Comparison of ENCODE assay signal across 21 cellular contexts in genomic region chr12:25208554-25208953, GRCh38. TPM values are rescaled to one million over a fixed set of nuclear protein-coding genes. Genes with fewer than 3 reads are reported as not detected.
"Had no signal": no experiment of that assay in that cellular context is flagged by ENCODE, and none has a peak within 500 bp of the region (broad histone marks: within the 10 kb centered on the region; RNA-seq: fewer than 3 reads in every experiment).

No MANE protein-coding gene starts in this region.

- H3K4me3 Mint-ChIP-seq: activated T-helper 17 cell treated with anti-CD3 and anti-CD28 coated beads, Interleukin-2, amount 50 U/mL, for 72 hours; central memory CD8-positive, alpha-beta T cell; endodermal cell; naive thymus-derived CD8-positive, alpha-beta T cell had no signal

- H3K27me3 Mint-ChIP-seq: activated T-helper 17 cell treated with anti-CD3 and anti-CD28 coated beads, Interleukin-2, amount 50 U/mL, for 72 hours; central memory CD8-positive, alpha-beta T cell; naive thymus-derived CD8-positive, alpha-beta T cell had no signal

- H3K9me3 Mint-ChIP-seq: activated T-helper 17 cell treated with anti-CD3 and anti-CD28 coated beads, Interleukin-2, amount 50 U/mL, for 72 hours; central memory CD8-positive, alpha-beta T cell; endodermal cell; naive thymus-derived CD8-positive, alpha-beta T cell had no signal

- FAIRE-seq: keratinocyte, urothelium cell line had no signal

- H3K4me1 Mint-ChIP-seq: activated T-helper 17 cell treated with anti-CD3 and anti-CD28 coated beads, Interleukin-2, amount 50 U/mL, for 72 hours had no signal

- H3K9me3 ChIP-seq: ascending aorta, colonic mucosa, left lung, tibial nerve had no signal

- DNase-seq: activated CD4-positive, alpha-beta T cell treated with anti-CD3 and anti-CD28 coated beads, Interleukin-2, amount 50 U/mL, for 48 hours; activated naive CD4-positive, alpha-beta T cell treated with Interleukin-2 at 50 U/mL for 16 hours; colonic mucosa; endodermal cell; foreskin melanocyte; glutamatergic neuron; hypothalamus; left lung; naive thymus-derived CD8-positive, alpha-beta T cell; stimulated activated CD4-positive, alpha-beta T cell treated with anti-CD3 and anti-CD28 coated beads, Interleukin-2, amount 100 ng/mL, for 24 hours; stimulated activated naive CD8-positive, alpha-beta T cell treated with anti-CD3 and anti-CD28 coated beads, Interleukin-15, Interleukin-2, amounts not matched to agents 100 U/mL and 50 U/mL, for 24 hours had no signal

- H3K4me3 ChIP-seq: ascending aorta, colonic mucosa, left lung, tibial nerve had no signal

- H3K27ac Mint-ChIP-seq: activated T-helper 17 cell treated with anti-CD3 and anti-CD28 coated beads, Interleukin-2, amount 50 U/mL, for 72 hours; endodermal cell had no signal

- ATAC-seq: activated CD4-positive, CD25-positive, alpha-beta regulatory T cell treated with anti-CD3 and anti-CD28 coated beads, Interleukin-2, amount 50 U/mL, for 24 hours; activated T-helper 17 cell treated with anti-CD3 and anti-CD28 coated beads, Interleukin-2, amount 50 U/mL, for 72 hours; left lung; naive thymus-derived CD8-positive, alpha-beta T cell; SK-N-SH treated with all-trans-retinoic acid at 6 μM for 48 hours; stimulated activated naive CD8-positive, alpha-beta T cell treated with anti-CD3 and anti-CD28 coated beads, Interleukin-15, Interleukin-2, amounts not matched to agents 100 U/mL and 50 U/mL, for 24 hours had no signal

- H3K4me1 ChIP-seq: ascending aorta, colonic mucosa, left lung had no signal

- H3K27me3 ChIP-seq: ascending aorta, colonic mucosa, left lung, tibial nerve had no signal

- H3K27ac ChIP-seq: ascending aorta, colonic mucosa, left lung, tibial nerve had no signal

- H3K36me3 ChIP-seq: colonic mucosa had no signal

RNA-seq across cellular contexts. Expression of gene DNAI7, which starts 13.6 kb away (rescaled TPM):
- total RNA-seq: ascending aorta; colonic mucosa; epithelial cell of proximal tubule; T-helper 1 cell treated with Interleukin-12 subunit alpha and Interleukin-12 subunit beta and Interleukin-4 antibody, amounts not matched to agents 30 ng/mL and 1 ng/mL, for 36 hours had no signal
